ENCODE assay signal across 16 cellular contexts in the genomic region with DNA sequence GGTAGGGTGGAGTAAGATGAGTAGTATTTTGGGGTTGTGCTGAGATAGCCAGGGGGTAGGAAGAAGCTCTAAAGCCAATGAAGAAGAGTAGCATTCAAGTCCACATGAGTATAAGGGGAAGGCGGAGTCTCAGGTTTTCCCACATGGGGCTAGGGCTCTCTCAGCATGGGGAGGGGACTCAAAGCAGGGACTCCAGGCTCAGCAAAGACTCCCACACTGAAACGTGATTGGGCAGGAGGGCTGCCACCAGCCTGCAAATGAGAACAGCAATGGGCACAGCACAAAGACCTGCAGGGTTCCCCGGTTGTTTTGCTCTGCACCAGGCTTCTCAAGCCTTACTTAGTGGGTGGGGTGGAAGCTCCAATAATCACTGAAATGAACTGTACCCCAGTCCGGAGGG. TPM values are rescaled to one million over a fixed set of nuclear protein-coding genes. Genes with fewer than 3 reads are reported as not detected.
DNase-seq lines count a peak whose midpoint lies in the region; ATAC-seq and TF ChIP-seq lines count a peak whose summit lies in the region.
"Had no signal": no experiment of that assay in that cellular context is flagged by ENCODE, and none has a peak within 500 bp of the region (broad histone marks: within the 10 kb centered on the region; RNA-seq: fewer than 3 reads in every experiment).

No MANE protein-coding gene starts in this region.

- intact Hi-C loops in heart right ventricle (cut with DNase I), result no loop called here

- H3K4me1 ChIP-seq in GM23338 (ENCODE audit: insufficient read depth), result no peaks in the 10 kb centered on the region
- H3K4me1 ChIP-seq in neuronal stem cell (ENCODE audit: control insufficient read depth in 2 of 2, insufficient read depth in 1 of 2, low read depth in 1 of 2, low read length in 2 of 2), result no peaks in the 10 kb centered on the region
- peaks cover 0 to 10% (median 0%) of the 10 kb centered on the region in 9 donors for H3K4me1 ChIP-seq in heart right ventricle
- peaks cover 2% of the 10 kb centered on the region for H3K4me1 ChIP-seq in mesenchymal stem cell (ENCODE audit: control insufficient read depth, insufficient read depth, low read depth, low read length)
- H3K4me1 ChIP-seq: HAP-1 had no signal

- H2BK5ac ChIP-seq in neuronal stem cell (ENCODE audit: low read length), result no peak overlapping the region
- no peak overlapping the region for H2BK5ac ChIP-seq in mesenchymal stem cell (ENCODE audit: low read depth, low read length, poor library complexity, severe bottlenecking)

- H3K79me1 ChIP-seq in neuronal stem cell (ENCODE audit: low read depth, low read length) (no peaks in the 10 kb centered on the region), mesenchymal stem cell (replicated peaks; ENCODE audit: low read length, poor library complexity, severe bottlenecking) (no peaks in the 10 kb centered on the region)

- peaks cover 0 to 3% of the 10 kb centered on the region in 2 donors for H3K9me3 ChIP-seq in neuronal stem cell (replicated peaks in 1 of 2; ENCODE audit: control insufficient read depth in 2 of 2, insufficient read depth in 1 of 2, low read depth in 1 of 2, low read length in 2 of 2)
- H3K9me3 ChIP-seq in heart right ventricle, result peaks cover 0 to 3% (median 0%) of the 10 kb centered on the region in 11 donors
- peaks cover 3% of the 10 kb centered on the region for H3K9me3 ChIP-seq in mesenchymal stem cell (ENCODE audit: control insufficient read depth, low read length)
- H3K9me3 ChIP-seq: HAP-1 had no signal

- H3K14ac ChIP-seq in neuronal stem cell (ENCODE audit: low read length) (no peak overlapping the region), mesenchymal stem cell (ENCODE audit: low read length in 2 of 2) (no peak overlapping the region)

- peaks cover 4% of the 10 kb centered on the region; the same call in 2 of the 3 replicates for H3K9me3 Mint-ChIP-seq in GM23338
- no peaks in the 10 kb centered on the region; the same call in 1 of the 2 replicates for H3K9me3 Mint-ChIP-seq in HFFc6

- H3K4me3 Mint-ChIP-seq in GM23338 (no peak overlapping the region), HFFc6 (no peak overlapping the region)
- H3K4me3 Mint-ChIP-seq: CD4-positive, CD25-positive, alpha-beta regulatory T cell had no signal

- H2AFZ ChIP-seq in GM23338 (peak overlapping the region; percentile 32; the same call in 1 of the 2 replicates), neuronal stem cell (ENCODE audit: low read length) (peak overlapping the region; percentile 29), mesenchymal stem cell (ENCODE audit: low read depth, low read length) (no peak overlapping the region)
- H2AFZ ChIP-seq: GM23248 had no signal

- peak; percentile 2 for DNase-seq in GM23338 (ENCODE audit: low spot score)
- DNase-seq in HFFc6, result no peak
- DNase-seq in dedifferentiated amniotic fluid mesenchymal stem cell (ENCODE audit: extremely low spot score), result peak; percentile 2
- no peak for DNase-seq in neuronal stem cell (ENCODE audit: low spot score)
- no peak for DNase-seq in NAMALWA (ENCODE audit: low spot score)
- no peak for DNase-seq in heart right ventricle
- DNase-seq in mesenchymal stem cell, result no peak
- no peak for DNase-seq in NK-92 treated with Interleukin-12 subunit alpha and Interleukin-12 subunit beta, amount 100 ng/mL, for 24 hours (lab: John Stamatoyannopoulos, UW)
- DNase-seq: ACHN; CD4-positive, CD25-positive, alpha-beta regulatory T cell; DMS 273 treated with DMSO at 0.1 percent for 48 hours had no signal

- H2BK120ac ChIP-seq in neuronal stem cell (ENCODE audit: low read depth, low read length) (no peak overlapping the region), mesenchymal stem cell (ENCODE audit: low read depth, low read length) (no peak overlapping the region)

- ATAC-seq in GM23338 (peak; percentile 48), heart right ventricle (no peak)

- no peak overlapping the region for H3K4me2 ChIP-seq in GM23338
- H3K4me2 ChIP-seq in neuronal stem cell (ENCODE audit: insufficient read depth, low read length, poor library complexity, severe bottlenecking), result no peak overlapping the region
- no peak overlapping the region for H3K4me2 ChIP-seq in mesenchymal stem cell (ENCODE audit: low read length, poor library complexity, severe bottlenecking)

- H3K79me2 ChIP-seq in GM23338 (replicated peaks; ENCODE audit: insufficient read depth), result no peaks in the 10 kb centered on the region

- no peaks in the 10 kb centered on the region for H3K27me3 ChIP-seq in GM23338 (ENCODE audit: insufficient read depth)
- H3K27me3 ChIP-seq in neuronal stem cell (ENCODE audit: control insufficient read depth in 3 of 3, insufficient read depth in 3 of 3, low read depth in 1 of 3, low read length in 3 of 3), result peaks cover 0 to 9% (median 0%) of the 10 kb centered on the region in 3 experiments
- no peaks in the 10 kb centered on the region for H3K27me3 ChIP-seq in heart right ventricle
- peaks cover 0 to 3% of the 10 kb centered on the region in 2 experiments for H3K27me3 ChIP-seq in mesenchymal stem cell (ENCODE audit: control insufficient read depth in 1 of 2, insufficient read depth in 1 of 2, low read length in 2 of 2)
- H3K27me3 ChIP-seq: BLaER1 treated with 17β-estradiol and CSF1 and Interleukin-3, amounts not matched to agents 10 nM and 100 nM had no signal

- H4K91ac ChIP-seq in neuronal stem cell (ENCODE audit: low read depth, low read length, poor library complexity) (no peak overlapping the region), mesenchymal stem cell (ENCODE audit: low read length) (no peak overlapping the region)

- H3K27me3 Mint-ChIP-seq in GM23338 (ENCODE audit: insufficient read depth, low read depth, poor library complexity) (peaks cover 1% of the 10 kb centered on the region), HFFc6 (ENCODE audit: insufficient read depth) (peaks cover 2% of the 10 kb centered on the region)

- H3K36me3 ChIP-seq in GM23338 (ENCODE audit: insufficient read depth), result no peaks in the 10 kb centered on the region
- no peaks in the 10 kb centered on the region for H3K36me3 ChIP-seq in neuronal stem cell (replicated peaks in 1 of 2; ENCODE audit: control insufficient read depth in 2 of 2, insufficient read depth in 2 of 2, low read length in 2 of 2)
- H3K36me3 ChIP-seq in heart right ventricle, result peaks cover 0 to 8% (median 0%) of the 10 kb centered on the region in 9 donors
- no peaks in the 10 kb centered on the region for H3K36me3 ChIP-seq in mesenchymal stem cell (ENCODE audit: control insufficient read depth in 1 of 2, insufficient read depth in 2 of 2, low read depth in 1 of 2, low read length in 2 of 2)
- H3K36me3 ChIP-seq: BLaER1 treated with 17β-estradiol and CSF1 and Interleukin-3, amounts not matched to agents 10 nM and 100 nM; HAP-1 had no signal

- H3K4me1 Mint-ChIP-seq in GM23338 (no peaks in the 10 kb centered on the region; the same call in 2 of the 3 replicates), HFFc6 (ENCODE audit: low read depth) (peaks cover 34% of the 10 kb centered on the region)

- no peaks in the 10 kb centered on the region for H3F3A ChIP-seq in GM23338 (replicated peaks; ENCODE audit: low read depth)

- no peak overlapping the region for H3K18ac ChIP-seq in neuronal stem cell (ENCODE audit: low read length)
- H3K18ac ChIP-seq in mesenchymal stem cell (ENCODE audit: low read depth in 1 of 2, low read length in 2 of 2), result no peak overlapping the region

- H3K27ac ChIP-seq in GM23338 (ENCODE audit: low read depth) (no peak overlapping the region), neuronal stem cell (replicated peaks; ENCODE audit: low read length) (no peak overlapping the region), heart right ventricle (no peak overlapping the region), mesenchymal stem cell (ENCODE audit: low read length, poor library complexity, severe bottlenecking) (no peak overlapping the region)
- H3K27ac ChIP-seq: GM23248 had no signal

- H4K8ac ChIP-seq in neuronal stem cell (ENCODE audit: low read depth, low read length) (no peak overlapping the region), mesenchymal stem cell (ENCODE audit: low read length) (no peak overlapping the region)

- H3K4me3 ChIP-seq in GM23338 (no peak overlapping the region), neuronal stem cell (ENCODE audit: low read length in 2 of 2) (no peak overlapping the region), heart right ventricle (no peak overlapping the region), mesenchymal stem cell (ENCODE audit: insufficient read depth in 1 of 2, low read depth in 1 of 2, low read length in 2 of 2) (no peak overlapping the region)
- H3K4me3 ChIP-seq: BLaER1 treated with 17β-estradiol and CSF1 and Interleukin-3, amounts not matched to agents 10 nM and 100 nM; GM23248; HAP-1 had no signal

- TF ChIP-seq CTCF in GM23338 (conservative IDR thresholded peaks at IDR 0.05; ENCODE audit: low read depth in 2 of 2) (no peak), HFFc6 (IDR thresholded peaks at IDR 0.05) (no peak), heart right ventricle (IDR thresholded peaks at IDR 0.05) (no peak)

- no CpG with 5 or more reads among the region's 4 CpGs for WGBS in neuronal stem cell (ENCODE audit: extremely low coverage in 2 of 2, insufficient read length in 2 of 2, insufficient replicate concordance in 1 of 2), 2 donors
- 84 to 89% methylated on average over 4 of the region's 4 CpGs for WGBS in heart right ventricle, 2 donors
- WGBS in mesenchymal stem cell, result 94% methylated on average over 4 of the region's 4 CpGs

- H3K9ac ChIP-seq in neuronal stem cell (ENCODE audit: low read depth, low read length, poor library complexity) (no peak overlapping the region), mesenchymal stem cell (ENCODE audit: low read length) (no peak overlapping the region)
- H3K9ac ChIP-seq: BLaER1 treated with 17β-estradiol and CSF1 and Interleukin-3, amounts not matched to agents 10 nM and 100 nM; GM23248 had no signal

- H2AK5ac ChIP-seq in neuronal stem cell (ENCODE audit: low read depth, low read length) (no peak overlapping the region), mesenchymal stem cell (ENCODE audit: low read length, severe bottlenecking) (no peak overlapping the region)

- H3K23ac ChIP-seq in neuronal stem cell (ENCODE audit: low read depth, low read length, poor library complexity), result no peak overlapping the region
- no peak overlapping the region for H3K23ac ChIP-seq in mesenchymal stem cell (ENCODE audit: low read length in 2 of 2)

- H2BK12ac ChIP-seq in neuronal stem cell (ENCODE audit: low read length), result no peak overlapping the region
- no peak overlapping the region for H2BK12ac ChIP-seq in mesenchymal stem cell (ENCODE audit: low read length in 2 of 2)

- H3K4ac ChIP-seq in neuronal stem cell (ENCODE audit: low read length) (no peak overlapping the region), mesenchymal stem cell (ENCODE audit: low read depth in 1 of 2, low read length in 2 of 2) (no peak overlapping the region)

- peaks cover 9% of the 10 kb centered on the region; the same call in 1 of the 2 replicates for H3K9me2 ChIP-seq in GM23338 (ENCODE audit: insufficient read depth)

- H3K27ac Mint-ChIP-seq in GM23338 (no peak overlapping the region), HFFc6 (peak overlapping the region; percentile 64; the same call in 1 of the 2 replicates)
- H3K27ac Mint-ChIP-seq: CD4-positive, CD25-positive, alpha-beta regulatory T cell had no signal

- H2BK15ac ChIP-seq in neuronal stem cell (ENCODE audit: low read length) (no peak overlapping the region), mesenchymal stem cell (ENCODE audit: low read depth, poor library complexity, severe bottlenecking) (no peak overlapping the region)

- no peaks in the 10 kb centered on the region for H4K20me1 ChIP-seq in GM23338 (replicated peaks; ENCODE audit: insufficient read depth)
- H4K20me1 ChIP-seq: BLaER1 treated with 17β-estradiol and CSF1 and Interleukin-3, amounts not matched to agents 10 nM and 100 nM had no signal

- H3K36me3 Mint-ChIP-seq in GM23338 (ENCODE audit: low read depth), result no peaks in the 10 kb centered on the region
- no peaks in the 10 kb centered on the region; the same call in 1 of the 2 replicates for H3K36me3 Mint-ChIP-seq in HFFc6 (ENCODE audit: low read depth)
- H3K36me3 Mint-ChIP-seq: CD4-positive, CD25-positive, alpha-beta regulatory T cell had no signal

RNA-seq across cellular contexts. Expression of gene NRAP, which starts 1.5 kb away (rescaled TPM):
- total RNA-seq in GM23338 (2014; rRNA removed; shearing (Covaris generic)), result not detected in 2 replicates
- polyA plus RNA-seq in GM23338 (2016; fragmentation: Nextera tagmentation; extraction: Ambion mirVana), result not detected in 2 replicates
- total RNA-seq in HFFc6 (2021; fragmentation: NEBNext Ultra II Directional; extraction: Animal tissue kit (Norgen Biotek cat#: 25700)), result not detected
- polyA plus RNA-seq in neuronal stem cell (2013, experiment 1 of 2), result 0.01 TPM
- 0.01 TPM for polyA plus RNA-seq in neuronal stem cell (2013, experiment 2 of 2)
- 1,000 to 10,000 TPM in 6 of 10 donors, 100 to 1,000 TPM in 4; 633 to 1,999 (median 1,413) TPM for total RNA-seq in heart right ventricle
- 100 to 1,000 TPM; 168 to 226 TPM for polyA plus RNA-seq in heart right ventricle
- polyA plus RNA-seq in mesenchymal stem cell (2013, experiment 1 of 2), result not detected
- polyA plus RNA-seq in mesenchymal stem cell (2013, experiment 2 of 2), result not detected
- total RNA-seq: A172; CD4-positive, CD25-positive, alpha-beta regulatory T cell; Daoy; GM23248 had no signal
- polyA plus RNA-seq: CD4-positive, CD25-positive, alpha-beta regulatory T cell; GM23248 had no signal

RNA-seq across cellular contexts. Expression of gene CASP7, which starts 14.4 kb away (rescaled TPM):
- total RNA-seq in GM23338 (2014; rRNA removed; shearing (Covaris generic)), result 5.7 and 7.0 TPM in 2 replicates
- polyA plus RNA-seq in GM23338 (2016; fragmentation: Nextera tagmentation; extraction: Ambion mirVana), result 2.1 and 2.5 TPM in 2 replicates
- 10 to 100 TPM; 16.9 to 20.0 (median 18.9) TPM for total RNA-seq in HFFc6 (2021; fragmentation: NEBNext Ultra II Directional; extraction: Animal tissue kit (Norgen Biotek cat#: 25700))
- 9.8 TPM for polyA plus RNA-seq in neuronal stem cell (2013, experiment 1 of 2)
- polyA plus RNA-seq in neuronal stem cell (2013, experiment 2 of 2), result 10.4 TPM
- total RNA-seq in heart right ventricle, result 10 to 100 TPM in 4 of 10 donors, 1 to 10 TPM in 6; 5.7 to 22.3 (median 7.8) TPM
- 10 to 100 TPM in 1 of 2 donors, 1 to 10 TPM in 1; 5.6 to 12.2 TPM for polyA plus RNA-seq in heart right ventricle
- 20.4 TPM for polyA plus RNA-seq in mesenchymal stem cell (2013, experiment 1 of 2)
- polyA plus RNA-seq in mesenchymal stem cell (2013, experiment 2 of 2), result 20.7 TPM

Comparison
In these comparisons a context has a peak if more than half of its experiments do, and no peak if none do; other contexts are left out.
1. DNase-seq: peak in GM23338 (single experiment) and dedifferentiated amniotic fluid mesenchymal stem cell (single experiment); none in HFFc6 (single experiment), neuronal stem cell (single experiment), NAMALWA (single experiment), heart right ventricle (0 of 2), mesenchymal stem cell (single experiment) and NK-92 treated with Interleukin-12 subunit alpha and Interleukin-12 subunit beta, amount 100 ng/mL, for 24 hours (single experiment).
2. RNA of gene NRAP, which starts 1.5 kb away (total RNA-seq): 633 to 1,999 TPM in heart right ventricle; not detected in GM23338 and not detected in HFFc6; every median in the first group is over 100 times any median in the second.